ENCODE assay signal across 1 cellular context in genomic region chr1:41038110-41038509, GRCh38.
TF ChIP-seq lines count a peak whose summit lies in the region.

No MANE protein-coding gene starts in this region.

TF ChIP-seq in HepG2, 621 proteins besides CTCF, POLR2A, EP300 and RAD21:
- no peak for TF ChIP-seq NAIF1 (CRISPR knock-in tag; IDR thresholded peaks at IDR 0.05; ENCODE audit: borderline replicate concordance)
